Comparison of ENCODE assay signal across 11 cellular contexts in the genomic region with DNA sequence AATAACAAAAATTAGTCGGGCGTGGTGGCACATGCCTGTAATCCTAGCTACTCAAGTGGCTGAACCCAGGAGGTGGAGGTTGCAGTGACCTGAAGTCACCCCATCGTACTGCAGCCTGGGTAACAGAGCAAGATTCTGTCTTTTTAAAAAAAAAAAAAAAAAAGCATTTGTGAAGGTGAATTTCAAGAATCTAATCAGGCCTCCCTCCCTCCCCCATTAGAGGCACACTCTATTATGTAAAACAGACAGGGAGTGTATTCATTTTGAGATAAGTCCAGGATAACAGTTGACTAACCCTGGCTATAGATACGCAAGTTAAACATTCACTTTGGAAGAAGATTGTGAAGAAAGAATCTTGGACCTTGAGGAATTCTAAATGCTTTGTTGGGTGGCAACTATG. TPM values are rescaled to one million over a fixed set of nuclear protein-coding genes. Genes with fewer than 3 reads are reported as not detected.
DNase-seq lines count a peak whose midpoint lies in the region; ATAC-seq and TF ChIP-seq lines count a peak whose summit lies in the region.
"Had no signal": no experiment of that assay in that cellular context is flagged by ENCODE, and none has a peak within 500 bp of the region (broad histone marks: within the 10 kb centered on the region; RNA-seq: fewer than 3 reads in every experiment).

No MANE protein-coding gene starts in this region.

- no peak for TF ChIP-seq EP300 in tibial nerve (IDR thresholded peaks at IDR 0.05)

- H3K9ac ChIP-seq in colonic mucosa (ENCODE audit: low read depth in 2 of 2, low read length in 2 of 2), result no peak overlapping the region

- peaks cover 72% of the 10 kb centered on the region for H3K4me1 Mint-ChIP-seq in CD8-positive, alpha-beta T cell (ENCODE audit: low read depth)
- H3K4me1 Mint-ChIP-seq in IgD-negative memory B cell (peaks cover 59 to 68% (median 65%) of the 10 kb centered on the region in 3 donors), nephron progenitor cell (peaks cover 53% of the 10 kb centered on the region)

- peak overlapping the region; percentile 84 for H3K4me3 Mint-ChIP-seq in CD8-positive, alpha-beta T cell
- H3K4me3 Mint-ChIP-seq in IgD-negative memory B cell (peak overlapping the region; percentile 51 to 100 (median 84)), nephron progenitor cell (peak overlapping the region; percentile 96)

- 89 to 92% methylated on average over 4 of the region's 4 CpGs for WGBS in tibial nerve, 2 donors

- intact Hi-C loops in CD8-positive, alpha-beta T cell (cut with DNase I, micrococcal nuclease), result loop anchor here (5.0 to 10.0 kb wide), 2 partner anchors 343 to 635 kb away; partner anchors contain the start of gene SINHCAF (in 1 of the 2)
- intact Hi-C loops in colonic mucosa (cut with DNase I), result loop anchor here (10.0 kb wide), 1 partner anchor 237 kb away; the partner anchor contains the start of gene AMN1

- H3K4me1 ChIP-seq in CD8-positive, alpha-beta T cell (ENCODE audit: insufficient read depth, low read length), result peaks cover 61% of the 10 kb centered on the region
- H3K4me1 ChIP-seq in colonic mucosa (peaks cover 8% of the 10 kb centered on the region), tibial nerve (peaks cover 0 to 44% (median 9%) of the 10 kb centered on the region in 4 donors)

- peaks cover 2% of the 10 kb centered on the region for H3K9me3 Mint-ChIP-seq in CD8-positive, alpha-beta T cell
- H3K9me3 Mint-ChIP-seq in IgD-negative memory B cell, result peaks cover 0 to 4% (median 2%) of the 10 kb centered on the region in 3 donors
- H3K9me3 Mint-ChIP-seq in nephron progenitor cell, result peaks cover 60% of the 10 kb centered on the region

- H3K27ac ChIP-seq in CD8-positive, alpha-beta T cell (ENCODE audit: low read depth, low read length), result peak overlapping the region; percentile 80
- no peak overlapping the region for H3K27ac ChIP-seq in colonic mucosa
- H3K27ac ChIP-seq in tibial nerve, result no peak overlapping the region
- H3K27ac ChIP-seq: brain microvascular endothelial cell had no signal

- H3K4me3 ChIP-seq in CD8-positive, alpha-beta T cell (ENCODE audit: low read depth, low read length), result peak overlapping the region; percentile 75
- H3K4me3 ChIP-seq in colonic mucosa, result peak overlapping the region; percentile 16
- peak overlapping the region in 1 of 4 donors; percentile 85 for H3K4me3 ChIP-seq in tibial nerve

- POLR2A ChIA-PET in CD8-positive, alpha-beta T cell (lab: Charles Lee), result interaction anchor here (0.8 to 4.6 kb wide), 8 partner anchors 8 to 309 kb away, joined by 4 to 59 read pairs (median 6); partner anchors contain the start of genes AMN1 and ETFBKMT

- no peak for DNase-seq in CD8-positive, alpha-beta T cell
- no peak for DNase-seq in colonic mucosa
- no peak for DNase-seq in nephron progenitor cell
- DNase-seq in HuH-7.5 (ENCODE audit: low spot score), result no peak
- DNase-seq in tibial nerve (ENCODE audit: low spot score in 2 of 2), result no peak
- DNase-seq in mesenteric fat pad (ENCODE audit: low spot score), result no peak
- DNase-seq: activated CD4-positive, alpha-beta T cell treated with anti-CD3 and anti-CD28 coated beads for 48 hours; brain microvascular endothelial cell; Right ventricle myocardium superior had no signal

- H3K9me3 ChIP-seq in CD8-positive, alpha-beta T cell (ENCODE audit: low read length), result no peaks in the 10 kb centered on the region
- H3K9me3 ChIP-seq in colonic mucosa (no peaks in the 10 kb centered on the region), tibial nerve (no peaks in the 10 kb centered on the region)

- peaks cover 23% of the 10 kb centered on the region for H3K36me3 ChIP-seq in CD8-positive, alpha-beta T cell (ENCODE audit: insufficient read depth, low read length)
- H3K36me3 ChIP-seq in colonic mucosa (no peaks in the 10 kb centered on the region), tibial nerve (peaks cover 0 to 48% (median 0%) of the 10 kb centered on the region in 3 donors)

- H3K36me3 Mint-ChIP-seq in CD8-positive, alpha-beta T cell, result peaks cover 72% of the 10 kb centered on the region
- H3K36me3 Mint-ChIP-seq in IgD-negative memory B cell (peaks cover 34% of the 10 kb centered on the region), nephron progenitor cell (ENCODE audit: low read depth) (peaks cover 73% of the 10 kb centered on the region)

- ATAC-seq in CD8-positive, alpha-beta T cell, result no peak
- ATAC-seq in HG03196 (IDR thresholded peaks at IDR 0.05; ENCODE audit: unreplicated experiment), result no peak

- no peaks in the 10 kb centered on the region for H3K27me3 Mint-ChIP-seq in CD8-positive, alpha-beta T cell (ENCODE audit: low read depth)
- H3K27me3 Mint-ChIP-seq in IgD-negative memory B cell, result no peaks in the 10 kb centered on the region
- H3K27me3 Mint-ChIP-seq in nephron progenitor cell (ENCODE audit: low read depth, poor library complexity), result no peaks in the 10 kb centered on the region

- TF ChIP-seq POLR2A in tibial nerve (IDR thresholded peaks at IDR 0.05), result no peak

- TF ChIP-seq CTCF in CD8-positive, alpha-beta T cell (IDR thresholded peaks at IDR 0.05), result no peak
- TF ChIP-seq CTCF in colonic mucosa (IDR thresholded peaks at IDR 0.05) (no peak), nephron progenitor cell (IDR thresholded peaks at IDR 0.05) (no peak), tibial nerve (IDR thresholded peaks at IDR 0.05) (no peak)

- no peaks in the 10 kb centered on the region for H3K27me3 ChIP-seq in CD8-positive, alpha-beta T cell (ENCODE audit: insufficient read depth, low read length)
- H3K27me3 ChIP-seq in colonic mucosa (no peaks in the 10 kb centered on the region), tibial nerve (no peaks in the 10 kb centered on the region)
- H3K27me3 ChIP-seq: brain microvascular endothelial cell had no signal

- H3K27ac Mint-ChIP-seq in CD8-positive, alpha-beta T cell, result peak overlapping the region; percentile 95
- peak overlapping the region in 2 of 3 donors; percentile 11 to 82 for H3K27ac Mint-ChIP-seq in IgD-negative memory B cell
- no peak overlapping the region for H3K27ac Mint-ChIP-seq in nephron progenitor cell

- CTCF ChIA-PET in CD8-positive, alpha-beta T cell (lab: Charles Lee), result interaction anchor here (0.9 to 3.2 kb wide), 5 partner anchors 25 to 309 kb away, joined by 3 to 16 read pairs (median 6); no protein-coding TSS in a partner anchor

RNA-seq across cellular contexts. Expression of gene RESF1, which starts 2.9 kb away (rescaled TPM):
- 100 to 1,000 TPM; 117 to 119 TPM for total RNA-seq in CD8-positive, alpha-beta T cell
- polyA plus RNA-seq in IgD-negative memory B cell, result 193 TPM
- total RNA-seq in colonic mucosa (10 to 100 TPM; 20.8 to 34.2 TPM), tibial nerve (10 to 100 TPM; 39.6 to 51.1 (median 46.2) TPM), mesenteric fat pad (49.7 TPM)
